ENCODE assay signal across 8 cellular contexts in genomic region chr6:82364087-82365010, GRCh38. TPM values are rescaled to one million over a fixed set of nuclear protein-coding genes. Genes with fewer than 3 reads are reported as not detected.
A peak's percentile ranks its signal among the peaks of the same experiment; 100 is the strongest.
DNase-seq lines count a peak whose midpoint lies in the region; ATAC-seq and TF ChIP-seq lines count a peak whose summit lies in the region.

No MANE protein-coding gene starts in this region.

- TF ChIP-seq CTCF in MM.1S (IDR thresholded peaks at IDR 0.05; ENCODE audit: low read length) (no peak), foreskin keratinocyte (conservative IDR thresholded peaks at IDR 0.05) (no peak), neural crest cell (conservative IDR thresholded peaks at IDR 0.05) (no peak)

- H3K27ac ChIP-seq in MM.1S (ENCODE audit: low read length) (no peak overlapping the region), foreskin keratinocyte (peak overlapping the region; percentile 99)

- peak overlapping the region; percentile 78 for H3K27ac Mint-ChIP-seq in neural crest cell (ENCODE audit: unreplicated experiment)

- no peaks in the 10 kb centered on the region for H3K79me2 ChIP-seq in MM.1S (ENCODE audit: low read length)

- in situ Hi-C loops in Caki2 (cut with HindIII; ENCODE audit: low pct_unique_long_range_greater_than_20kb, low sequenced_read_pairs), result no loop called here

- H3K9me2 ChIP-seq in MM.1S (replicated peaks; ENCODE audit: insufficient read depth, low read length), result no peaks in the 10 kb centered on the region

- H3K27me3 ChIP-seq in MM.1S (replicated peaks; ENCODE audit: insufficient read depth, low read length) (no peaks in the 10 kb centered on the region), foreskin keratinocyte (no peaks in the 10 kb centered on the region)

- ATAC-seq in GM21381 (IDR thresholded peaks at IDR 0.05; ENCODE audit: unreplicated experiment), result peak; percentile 31
- peak; percentile 32 to 36 for ATAC-seq in activated T-cell treated with anti-CD3 and anti-CD28 coated beads, Interleukin-2, amount 50 U/mL, for 4 hours
- ATAC-seq in foreskin keratinocyte, result peak; percentile 67
- no peak for ATAC-seq in HG02763 (IDR thresholded peaks at IDR 0.05; ENCODE audit: unreplicated experiment)

- DNase-seq in Caki2 (ENCODE audit: low read depth), result peak; percentile 77
- DNase-seq in MM.1S, result no peak
- no peak for DNase-seq in activated T-cell treated with anti-CD3 and anti-CD28 coated beads, Interleukin-2, amount 50 U/mL, for 4 hours
- peak; percentile 63 to 72 for DNase-seq in foreskin keratinocyte
- peak; percentile 40 for DNase-seq in neural crest cell (ENCODE audit: low read depth, low spot score)
- no peak for DNase-seq in SHP77 treated with DMSO at 0.1 percent for 48 hours (lab: John Stamatoyannopoulos, UW)

- H3K4me1 Mint-ChIP-seq in activated T-cell treated with anti-CD3 and anti-CD28 coated beads, Interleukin-2, amount 50 U/mL, for 4 hours (ENCODE audit: low read depth), result peaks cover 28% of the 10 kb centered on the region
- peaks cover 29% of the 10 kb centered on the region for H3K4me1 Mint-ChIP-seq in neural crest cell

- H4K20me1 ChIP-seq in MM.1S (ENCODE audit: insufficient read depth, low read length), result no peaks in the 10 kb centered on the region

- H3K4me1 ChIP-seq in MM.1S (ENCODE audit: low read length) (no peaks in the 10 kb centered on the region), foreskin keratinocyte (peaks cover 28% of the 10 kb centered on the region)

- H3F3A ChIP-seq in MM.1S (ENCODE audit: insufficient read depth, low read length), result no peaks in the 10 kb centered on the region

- H3K36me3 ChIP-seq in MM.1S (replicated peaks; ENCODE audit: insufficient read depth, low read length), result no peaks in the 10 kb centered on the region

- H3K4me3 ChIP-seq in MM.1S (ENCODE audit: low read length), result peak overlapping the region; percentile 80

- peak overlapping the region; percentile 87 for H2AFZ ChIP-seq in MM.1S (ENCODE audit: low read length)

- peak overlapping the region; percentile 80 for H3K4me3 Mint-ChIP-seq in activated T-cell treated with anti-CD3 and anti-CD28 coated beads, Interleukin-2, amount 50 U/mL, for 4 hours
- peak overlapping the region; percentile 95 for H3K4me3 Mint-ChIP-seq in neural crest cell

- H3K36me3 Mint-ChIP-seq in activated T-cell treated with anti-CD3 and anti-CD28 coated beads, Interleukin-2, amount 50 U/mL, for 4 hours (ENCODE audit: insufficient read depth), result no peaks in the 10 kb centered on the region
- no peaks in the 10 kb centered on the region for H3K36me3 Mint-ChIP-seq in neural crest cell (ENCODE audit: low read depth)

- H3K27me3 Mint-ChIP-seq in activated T-cell treated with anti-CD3 and anti-CD28 coated beads, Interleukin-2, amount 50 U/mL, for 4 hours (ENCODE audit: low read depth), result peaks cover 53% of the 10 kb centered on the region
- peaks cover 57% of the 10 kb centered on the region for H3K27me3 Mint-ChIP-seq in neural crest cell (ENCODE audit: low read depth)

- H3K9me3 Mint-ChIP-seq in activated T-cell treated with anti-CD3 and anti-CD28 coated beads, Interleukin-2, amount 50 U/mL, for 4 hours, result no peaks in the 10 kb centered on the region
- H3K9me3 Mint-ChIP-seq in neural crest cell, result no peaks in the 10 kb centered on the region

- peak overlapping the region; percentile 81; the same call in 1 of the 2 replicates for H3K9ac ChIP-seq in MM.1S (ENCODE audit: low read length)

- peak overlapping the region; percentile 93 for H3K4me2 ChIP-seq in MM.1S (ENCODE audit: low read depth, low read length)

- H3K9me3 ChIP-seq in MM.1S (replicated peaks; ENCODE audit: insufficient read depth, low read length), result no peaks in the 10 kb centered on the region

RNA-seq across cellular contexts. Expression of gene TPBG, which starts 0.7 kb away (rescaled TPM):
- total RNA-seq in Caki2 (2014; rRNA removed; shearing (Covaris generic); ENCODE audit: low replicate concordance), result 26.5 and 28.9 TPM in 2 replicates
- total RNA-seq in activated T-cell treated with anti-CD3 and anti-CD28 coated beads, Interleukin-2, amount 50 U/mL, for 4 hours, result under 1 TPM; 0.13 to 0.53 (median 0.19) TPM
- total RNA-seq in foreskin keratinocyte, result 46.7 and 49.5 TPM in 2 replicates
- 37.5 and 42.0 TPM in 2 replicates for polyA plus RNA-seq in foreskin keratinocyte
- total RNA-seq in neural crest cell, result 21.4 and 22.5 TPM in 2 replicates

Comparison
In these comparisons a context has a peak if more than half of its experiments do, and no peak if none do; other contexts are left out.
1. DNase-seq: peak in Caki2 (single experiment), foreskin keratinocyte (2 of 2) and neural crest cell (single experiment); none in MM.1S (single experiment), activated T-cell treated with anti-CD3 and anti-CD28 coated beads, Interleukin-2, amount 50 U/mL, for 4 hours (single experiment) and SHP77 treated with DMSO at 0.1 percent for 48 hours (single experiment).
2. RNA of gene TPBG, which starts 0.7 kb away (total RNA-seq): 46.7 to 49.5 TPM in foreskin keratinocyte, 26.5 to 28.9 TPM in Caki2 and 21.4 to 22.5 TPM in neural crest cell; 0.13 to 0.53 TPM in activated T-cell treated with anti-CD3 and anti-CD28 coated beads, Interleukin-2, amount 50 U/mL, for 4 hours; every median in the first group is over 10 times any median in the second.